Comparison of ENCODE assay signal across 7 cellular contexts in the genomic region with DNA sequence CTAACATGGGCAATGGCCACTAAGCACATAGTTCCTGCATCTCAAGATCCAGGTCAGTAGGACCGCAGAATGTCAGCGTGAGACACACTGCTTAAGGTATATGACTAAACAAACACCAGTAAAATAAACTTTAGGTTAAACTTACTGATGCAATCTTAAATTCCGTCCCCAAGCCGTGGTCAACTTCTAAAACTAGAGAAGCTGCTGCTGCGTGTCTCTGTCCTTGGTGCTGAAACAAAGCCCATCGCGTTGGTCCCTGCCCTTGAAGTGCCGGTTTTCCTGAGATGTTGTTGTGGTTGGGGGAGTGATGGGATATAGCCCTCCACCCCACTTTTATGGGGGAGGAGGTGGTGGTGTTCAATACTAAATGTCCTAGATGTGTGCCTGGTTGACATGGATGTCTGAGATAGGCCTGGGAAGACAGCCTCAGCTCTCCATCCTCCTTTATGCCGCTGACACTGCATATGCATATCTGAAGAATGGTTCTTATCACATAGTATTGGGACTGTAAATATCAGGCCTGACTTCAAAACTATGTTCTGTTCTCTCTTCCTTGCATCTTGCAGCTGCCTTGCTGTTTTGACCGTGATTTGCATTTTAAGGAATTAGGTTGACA.
A peak's percentile ranks its signal among the peaks of the same experiment; 100 is the strongest.
DNase-seq lines count a peak whose midpoint lies in the region; ATAC-seq, FAIRE-seq and TF ChIP-seq lines count a peak whose summit lies in the region.

No MANE protein-coding gene starts in this region.

- H3K9ac ChIP-seq in K562 (ENCODE audit: insufficient read depth in 1 of 2, low read depth in 2 of 2, low read length in 2 of 2), result no peak overlapping the region

- no TSS peak for BruUV-seq in K562 (replicated peaks; lab: Mats Ljungman, UMichigan)

- in situ Hi-C loops in K562 (cut with MboI), result no loop called here

- under 1% methylated on average over 10 of the region's 10 CpGs for WGBS in K562 (ENCODE audit: insufficient coverage, low coverage, missing lambda C conversion rate)

- TF ChIP-seq RAD21 in K562 (CRISPR knock-in tag; conservative IDR thresholded peaks at IDR 0.05 in 1 of 2, IDR thresholded peaks at IDR 0.05 in 1 of 2), result no peak

- no peak for TF ChIP-seq POLR2A in K562 (conservative IDR thresholded peaks at IDR 0.05)

- peaks cover 2 to 4% of the 10 kb centered on the region in 2 experiments; a peak in 1 of 5 replicates for H3K27me3 ChIP-seq in K562 (ENCODE audit: control insufficient read depth in 2 of 2, insufficient read depth in 2 of 2, low read length in 2 of 2)

- no peak overlapping the region for H3K4me2 ChIP-seq in K562 (ENCODE audit: insufficient read depth, low read length)

- CTCF ChIA-PET in K562 (lab: Yijun Ruan, JAX; ENCODE audit: low intra/inter-chr PET ratio), result interaction anchor here (0.6 kb wide), 1 partner anchor 968 kb away, joined by 3 read pairs; no protein-coding TSS in a partner anchor

- intact Hi-C loops in K562 (cut with micrococcal nuclease), result no loop called here

- H3K4me1 ChIP-seq in K562 (replicated peaks in 1 of 2; ENCODE audit: control insufficient read depth in 2 of 2, insufficient read depth in 2 of 2, low read length in 2 of 2), result no peaks in the 10 kb centered on the region

- peak; percentile 72 for ATAC-seq in K562

- H3K27ac ChIP-seq in K562 (ENCODE audit: extremely low read depth, low read depth, low read length), result no peak overlapping the region

- H4K20me1 ChIP-seq in K562 (replicated peaks; ENCODE audit: control insufficient read depth, insufficient read depth, low read length), result no peaks in the 10 kb centered on the region

- FAIRE-seq in K562 (lab: Jason Lieb, UNC), result peak; percentile 90

- TF ChIP-seq CTCF in K562 (IDR thresholded peaks at IDR 0.05 in 2 of 3, conservative IDR thresholded peaks at IDR 0.05 in 1 of 3; ENCODE audit: insufficient read depth in 2 of 3, low read depth in 1 of 3, low read length in 3 of 3), result no peak

- H3K4me3 ChIP-seq in K562, result no peak overlapping the region

- peak; percentile 41 for DNase-seq in HK-2 (ENCODE audit: unreplicated experiment)
- peak; percentile 9 to 65 (median 29) for DNase-seq in T-helper 2 cell
- peak; percentile 46 to 68 (median 53) for DNase-seq in K562 (ENCODE audit: extremely low read depth in 1 of 4, low spot score in 3 of 4)
- DNase-seq in lung microvascular endothelial cell (ENCODE audit: low read depth in 2 of 2), result peak; percentile 66 to 72
- peak in 4 of 6 experiments; percentile 23 to 60 (median 45) for DNase-seq in stimulated activated naive CD4-positive, alpha-beta T cell (lab: John Stamatoyannopoulos, UW)
- DNase-seq in GDM1 (lab: John Stamatoyannopoulos, UW), result no peak
- no peak for DNase-seq in NCI-H2029 (lab: John Stamatoyannopoulos, UW)

- no peaks in the 10 kb centered on the region for H3K36me3 ChIP-seq in K562 (ENCODE audit: control insufficient read depth, insufficient read depth, low read length)

- H2AFZ ChIP-seq in K562 (ENCODE audit: low read depth, low read length), result no peak overlapping the region

- H3K9me1 ChIP-seq in K562 (ENCODE audit: control insufficient read depth, insufficient read depth, low read length), result no peaks in the 10 kb centered on the region

- H3K79me2 ChIP-seq in K562 (ENCODE audit: control insufficient read depth, insufficient read depth, low read length), result no peaks in the 10 kb centered on the region

- H3K9me3 ChIP-seq in K562 (replicated peaks; ENCODE audit: control insufficient read depth, insufficient read depth, low read depth, low read length), result no peaks in the 10 kb centered on the region

- POLR2A ChIA-PET in K562 (lab: Yijun Ruan, JAX), result no interaction called here

- TF ChIP-seq EP300 in K562 (IDR thresholded peaks at IDR 0.05; ENCODE audit: low read length), result no peak

TF ChIP-seq in K562, 482 proteins besides CTCF, POLR2A, EP300 and RAD21 (continues in another document):
- TF ChIP-seq SRSF3 (IDR thresholded peaks at IDR 0.05; ENCODE audit: insufficient read depth, low read length) (no peak), RAD51 (IDR thresholded peaks at IDR 0.05; ENCODE audit: borderline replicate concordance, low read depth) (no peak), ZBTB11 (CRISPR knock-in tag; IDR thresholded peaks at IDR 0.05) (0 out of 6 replicates have a peak, but pooled peaks of 1 of the 3 experiments have one; percentile 27), TAF15 (IDR thresholded peaks at IDR 0.05; ENCODE audit: low read depth, low read length) (no peak), SP2 (IDR thresholded peaks at IDR 0.05; ENCODE audit: extremely low read depth, low read depth, low read length, poor library complexity, severe bottlenecking) (no peak), CHCHD3 (CRISPR knock-in tag; IDR thresholded peaks at IDR 0.05) (no peak), SRF (CRISPR knock-in tag; IDR thresholded peaks at IDR 0.05) (no peak), RFX7 (CRISPR knock-in tag; IDR thresholded peaks at IDR 0.05) (no peak)
- TF ChIP-seq, protein P1, sequence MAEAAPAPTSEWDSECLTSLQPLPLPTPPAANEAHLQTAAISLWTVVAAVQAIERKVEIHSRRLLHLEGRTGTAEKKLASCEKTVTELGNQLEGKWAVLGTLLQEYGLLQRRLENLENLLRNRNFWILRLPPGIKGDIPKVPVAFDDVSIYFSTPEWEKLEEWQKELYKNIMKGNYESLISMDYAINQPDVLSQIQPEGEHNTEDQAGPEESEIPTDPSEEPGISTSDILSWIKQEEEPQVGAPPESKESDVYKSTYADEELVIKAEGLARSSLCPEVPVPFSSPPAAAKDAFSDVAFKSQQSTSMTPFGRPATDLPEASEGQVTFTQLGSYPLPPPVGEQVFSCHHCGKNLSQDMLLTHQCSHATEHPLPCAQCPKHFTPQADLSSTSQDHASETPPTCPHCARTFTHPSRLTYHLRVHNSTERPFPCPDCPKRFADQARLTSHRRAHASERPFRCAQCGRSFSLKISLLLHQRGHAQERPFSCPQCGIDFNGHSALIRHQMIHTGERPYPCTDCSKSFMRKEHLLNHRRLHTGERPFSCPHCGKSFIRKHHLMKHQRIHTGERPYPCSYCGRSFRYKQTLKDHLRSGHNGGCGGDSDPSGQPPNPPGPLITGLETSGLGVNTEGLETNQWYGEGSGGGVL (CRISPR knock-in tag; IDR thresholded peaks at IDR 0.05), result no peak
- TF ChIP-seq, protein P2, sequence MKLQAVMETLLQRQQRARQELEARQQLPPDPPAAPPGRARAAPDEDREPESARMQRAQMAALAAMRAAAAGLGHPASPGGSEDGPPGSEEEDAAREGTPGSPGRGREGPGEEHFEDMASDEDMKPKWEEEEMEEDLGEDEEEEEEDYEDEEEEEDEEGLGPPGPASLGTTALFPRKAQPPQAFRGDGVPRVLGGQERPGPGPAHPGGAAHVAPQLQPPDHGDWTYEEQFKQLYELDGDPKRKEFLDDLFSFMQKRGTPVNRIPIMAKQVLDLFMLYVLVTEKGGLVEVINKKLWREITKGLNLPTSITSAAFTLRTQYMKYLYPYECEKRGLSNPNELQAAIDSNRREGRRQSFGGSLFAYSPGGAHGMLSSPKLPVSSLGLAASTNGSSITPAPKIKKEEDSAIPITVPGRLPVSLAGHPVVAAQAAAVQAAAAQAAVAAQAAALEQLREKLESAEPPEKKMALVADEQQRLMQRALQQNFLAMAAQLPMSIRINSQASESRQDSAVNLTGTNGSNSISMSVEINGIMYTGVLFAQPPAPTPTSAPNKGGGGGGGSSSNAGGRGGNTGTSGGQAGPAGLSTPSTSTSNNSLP (IDR thresholded peaks at IDR 0.05; ENCODE audit: borderline replicate concordance, low read depth, low read length), result no peak
- TF ChIP-seq, protein P3, sequence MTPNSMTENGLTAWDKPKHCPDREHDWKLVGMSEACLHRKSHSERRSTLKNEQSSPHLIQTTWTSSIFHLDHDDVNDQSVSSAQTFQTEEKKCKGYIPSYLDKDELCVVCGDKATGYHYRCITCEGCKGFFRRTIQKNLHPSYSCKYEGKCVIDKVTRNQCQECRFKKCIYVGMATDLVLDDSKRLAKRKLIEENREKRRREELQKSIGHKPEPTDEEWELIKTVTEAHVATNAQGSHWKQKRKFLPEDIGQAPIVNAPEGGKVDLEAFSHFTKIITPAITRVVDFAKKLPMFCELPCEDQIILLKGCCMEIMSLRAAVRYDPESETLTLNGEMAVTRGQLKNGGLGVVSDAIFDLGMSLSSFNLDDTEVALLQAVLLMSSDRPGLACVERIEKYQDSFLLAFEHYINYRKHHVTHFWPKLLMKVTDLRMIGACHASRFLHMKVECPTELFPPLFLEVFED (CRISPR knock-in tag; conservative IDR thresholded peaks at IDR 0.05), result peak; percentile 45; the same call in 1 of the 2 replicates

Comparison
In these comparisons a context has a peak if more than half of its experiments do, and no peak if none do; other contexts are left out.
1. DNase-seq: peak in HK-2 (single experiment), T-helper 2 cell (5 of 5), K562 (4 of 4), lung microvascular endothelial cell (2 of 2) and stimulated activated naive CD4-positive, alpha-beta T cell (4 of 6); none in GDM1 (single experiment) and NCI-H2029 (single experiment).